8 cellular contexts compared by ENCODE assay signal in genomic region chr1:156661932-156662587, GRCh38. TPM values are rescaled to one million over a fixed set of nuclear protein-coding genes. Genes with fewer than 3 reads are reported as not detected.
DNase-seq lines count a peak whose midpoint lies in the region; ATAC-seq and TF ChIP-seq lines count a peak whose summit lies in the region.

No MANE protein-coding gene starts in this region.

- in situ Hi-C loops in GM13977 (cut with MboI; ENCODE audit: low pct_unique_long_range_greater_than_20kb, low sequenced_read_pairs, unreplicated experiment) = no loop called here

- H3K4me3 ChIP-seq in body of pancreas (no peak overlapping the region), mesendoderm (ENCODE audit: low read length) (no peak overlapping the region)

- peak overlapping the region; percentile 65 for H3K18ac ChIP-seq in mesendoderm (ENCODE audit: low read length)

- no peak for TF ChIP-seq POLR2A in body of pancreas (IDR thresholded peaks at IDR 0.05)

- peak overlapping the region; percentile 40 for H3K4ac ChIP-seq in mesendoderm (ENCODE audit: low read depth, low read length)

- no peak overlapping the region for H2BK15ac ChIP-seq in mesendoderm (replicated peaks; ENCODE audit: low read depth)

- peak overlapping the region; percentile 38 for H2BK5ac ChIP-seq in mesendoderm (ENCODE audit: low read length)

- H3K9ac ChIP-seq in mesendoderm (ENCODE audit: low read length) = peak overlapping the region; percentile 15

- H3K27me3 ChIP-seq in body of pancreas (peaks cover 0 to 7% of the 10 kb centered on the region in 2 donors), mesendoderm (ENCODE audit: insufficient read depth, low read length, poor library complexity) (no peaks in the 10 kb centered on the region)

- peak overlapping the region; percentile 11 for H3K23ac ChIP-seq in mesendoderm (ENCODE audit: low read length)

- peaks cover 51 to 54% of the 10 kb centered on the region in 2 donors for H3K4me1 Mint-ChIP-seq in natural killer cell treated with Interleukin-12 subunit alpha and Interleukin-12 subunit beta and Interleukin-15 and Interleukin-18, amount 100 ng/mL, for 72 hours (ENCODE audit: low read depth in 2 of 2)
- H3K4me1 Mint-ChIP-seq in natural killer cell = peaks cover 42 to 52% of the 10 kb centered on the region in 2 donors

- H3K9me3 Mint-ChIP-seq in natural killer cell treated with Interleukin-12 subunit alpha and Interleukin-12 subunit beta and Interleukin-15 and Interleukin-18, amount 100 ng/mL, for 72 hours = no peaks in the 10 kb centered on the region
- no peaks in the 10 kb centered on the region for H3K9me3 Mint-ChIP-seq in natural killer cell

- peak overlapping the region; percentile 33 for H2BK120ac ChIP-seq in mesendoderm (ENCODE audit: low read depth, low read length)

- peak overlapping the region; percentile 38 to 98 for H3K27ac Mint-ChIP-seq in natural killer cell treated with Interleukin-12 subunit alpha and Interleukin-12 subunit beta and Interleukin-15 and Interleukin-18, amount 100 ng/mL, for 72 hours
- peak overlapping the region in 1 of 2 donors; percentile 83 for H3K27ac Mint-ChIP-seq in natural killer cell

- H3K27me3 Mint-ChIP-seq in natural killer cell treated with Interleukin-12 subunit alpha and Interleukin-12 subunit beta and Interleukin-15 and Interleukin-18, amount 100 ng/mL, for 72 hours = peaks cover 0 to 2% of the 10 kb centered on the region in 2 donors
- H3K27me3 Mint-ChIP-seq in natural killer cell (ENCODE audit: low read depth in 2 of 2) = peaks cover 0 to 6% of the 10 kb centered on the region in 2 donors

- H4K8ac ChIP-seq in mesendoderm (ENCODE audit: low read depth, low read length) = no peak overlapping the region

- ATAC-seq in natural killer cell treated with Interleukin-12 subunit alpha and Interleukin-12 subunit beta and Interleukin-15 and Interleukin-18, amount 100 ng/mL, for 72 hours = no peak
- ATAC-seq in natural killer cell (no peak), body of pancreas (no peak), omental fat pad (ENCODE audit: low FRiP score) (no peak), GM18520 (IDR thresholded peaks at IDR 0.05; ENCODE audit: unreplicated experiment) (no peak)

- H3K27ac ChIP-seq in body of pancreas (peak overlapping the region in 3 of 4 donors; percentile 51 to 58 (median 52)), mesendoderm (ENCODE audit: low read depth, low read length) (peak overlapping the region; percentile 92)

- no peaks in the 10 kb centered on the region for H3K79me2 ChIP-seq in mesendoderm (ENCODE audit: control insufficient read depth, insufficient read depth, low read length)

- peak overlapping the region; percentile 5 for H3K4me3 Mint-ChIP-seq in natural killer cell treated with Interleukin-12 subunit alpha and Interleukin-12 subunit beta and Interleukin-15 and Interleukin-18, amount 100 ng/mL, for 72 hours
- H3K4me3 Mint-ChIP-seq in natural killer cell = no peak overlapping the region

- intact Hi-C loops in natural killer cell (cut with micrococcal nuclease) = no loop called here
- intact Hi-C loops in body of pancreas (cut with DNase I) = no loop called here

- H3K9me3 ChIP-seq in body of pancreas = no peaks in the 10 kb centered on the region

- TF ChIP-seq CTCF in natural killer cell (IDR thresholded peaks at IDR 0.05) = no peak
- TF ChIP-seq CTCF in body of pancreas (IDR thresholded peaks at IDR 0.05) = no peak
- TF ChIP-seq CTCF in omental fat pad (IDR thresholded peaks at IDR 0.05) = no peak
- no peak for TF ChIP-seq CTCF in GM13977 (IDR thresholded peaks at IDR 0.05; ENCODE audit: extremely low read depth, insufficient read depth, missing control alignments)

- H3K4me2 ChIP-seq in mesendoderm (ENCODE audit: low read length) = no peak overlapping the region

- 37 to 51% methylated on average over 8 of the region's 8 CpGs for WGBS in body of pancreas, 2 donors
- no CpG with 5 or more reads among the region's 8 CpGs for WGBS in mesendoderm (ENCODE audit: extremely low coverage, insufficient coverage, low lambda C conversion rate)

- H3K4me1 ChIP-seq in body of pancreas (peaks cover 57% of the 10 kb centered on the region), mesendoderm (ENCODE audit: control insufficient read depth, low read depth, low read length) (peaks cover 22% of the 10 kb centered on the region)

- no peaks in the 10 kb centered on the region for H3K79me1 ChIP-seq in mesendoderm (ENCODE audit: low read length)

- no peaks in the 10 kb centered on the region for H3K36me3 Mint-ChIP-seq in natural killer cell treated with Interleukin-12 subunit alpha and Interleukin-12 subunit beta and Interleukin-15 and Interleukin-18, amount 100 ng/mL, for 72 hours
- no peaks in the 10 kb centered on the region for H3K36me3 Mint-ChIP-seq in natural killer cell

- H3K56ac ChIP-seq in mesendoderm (ENCODE audit: low read length) = peak overlapping the region; percentile 75

- no peak for DNase-seq in natural killer cell treated with Interleukin-12 subunit alpha and Interleukin-12 subunit beta and Interleukin-15 and Interleukin-18, amount 100 ng/mL, for 72 hours (ENCODE audit: low spot score)
- DNase-seq in natural killer cell (no peak), body of pancreas (no peak), mesendoderm (peak; percentile 63), omental fat pad (ENCODE audit: low spot score) (no peak), NCI-H748 (lab: John Stamatoyannopoulos, UW; ENCODE audit: unreplicated experiment) (no peak), GM13977 (ENCODE audit: low spot score) (no peak)

- no peak overlapping the region for H4K5ac ChIP-seq in mesendoderm (ENCODE audit: low read length)

- H3K36me3 ChIP-seq in body of pancreas (replicated peaks in 1 of 2; ENCODE audit: insufficient read depth in 1 of 2, low read depth in 2 of 2) (no peaks in the 10 kb centered on the region), mesendoderm (ENCODE audit: control insufficient read depth, insufficient read depth, low read length) (no peaks in the 10 kb centered on the region)

- H2AK5ac ChIP-seq in mesendoderm (ENCODE audit: low read length) = peak overlapping the region; percentile 3

RNA-seq across cellular contexts. Expression of gene NES, which starts 15.1 kb away (rescaled TPM):
- total RNA-seq in natural killer cell treated with Interleukin-12 subunit alpha and Interleukin-12 subunit beta and Interleukin-15 and Interleukin-18, amount 100 ng/mL, for 72 hours = not detected
- not detected for total RNA-seq in natural killer cell
- 10 to 100 TPM in 1 of 2 donors, 1 to 10 TPM in 1; 4.2 to 12.2 TPM for total RNA-seq in body of pancreas
- polyA plus RNA-seq in mesendoderm (2013, experiment 1 of 2) = 77.7 TPM
- 79.9 TPM for polyA plus RNA-seq in mesendoderm (2013, experiment 2 of 2)
- 10 to 100 TPM; 17.4 to 76.4 (median 27.7) TPM for total RNA-seq in omental fat pad

RNA-seq across cellular contexts. Expression of gene BCAN, which starts 20.1 kb away (rescaled TPM):
- total RNA-seq in natural killer cell treated with Interleukin-12 subunit alpha and Interleukin-12 subunit beta and Interleukin-15 and Interleukin-18, amount 100 ng/mL, for 72 hours = under 1 TPM; 0.36 to 0.67 TPM
- total RNA-seq in natural killer cell (under 1 TPM; 0.18 to 0.25 (median 0.19) TPM), body of pancreas (under 1 TPM in 1 of 2 donors, not detected in 1; 0.26 TPM), omental fat pad (not detected)
- polyA plus RNA-seq in mesendoderm (2013, experiment 1 of 2) = 0.88 TPM
- polyA plus RNA-seq in mesendoderm (2013, experiment 2 of 2) = 0.91 TPM

RNA-seq across cellular contexts. Expression of gene HAPLN2, which starts 42.8 kb away (rescaled TPM):
- not detected for total RNA-seq in natural killer cell treated with Interleukin-12 subunit alpha and Interleukin-12 subunit beta and Interleukin-15 and Interleukin-18, amount 100 ng/mL, for 72 hours
- not detected for total RNA-seq in natural killer cell
- total RNA-seq in body of pancreas = not detected
- not detected for polyA plus RNA-seq in mesendoderm (2013, experiment 1 of 2)
- polyA plus RNA-seq in mesendoderm (2013, experiment 2 of 2) = 0.04 TPM
- 1 to 10 TPM in 1 of 4 donors, not detected in 3; 2.8 TPM for total RNA-seq in omental fat pad

RNA-seq across cellular contexts. Expression of gene CRABP2, which starts 43.3 kb away (rescaled TPM):
- total RNA-seq in natural killer cell treated with Interleukin-12 subunit alpha and Interleukin-12 subunit beta and Interleukin-15 and Interleukin-18, amount 100 ng/mL, for 72 hours = 1 to 10 TPM; 2.4 to 4.6 TPM
- total RNA-seq in natural killer cell (1 to 10 TPM; 3.0 to 3.8 (median 3.0) TPM), body of pancreas (1 to 10 TPM in 1 of 2 donors, under 1 TPM in 1; 0.99 to 3.6 TPM), omental fat pad (1 to 10 TPM in 3 of 4 donors, not detected in 1; 4.5 to 8.8 (median 8.8) TPM)
- polyA plus RNA-seq in mesendoderm (2013, experiment 1 of 2) = 52.0 TPM
- polyA plus RNA-seq in mesendoderm (2013, experiment 2 of 2) = 49.6 TPM

Comparison
In these comparisons a context has a peak if more than half of its experiments do, and no peak if none do; other contexts are left out.
1. RNA of gene NES, which starts 15.1 kb away (total RNA-seq): 17.4 to 76.4 TPM in omental fat pad and 4.2 to 12.2 TPM in body of pancreas; not detected in natural killer cell treated with Interleukin-12 subunit alpha and Interleukin-12 subunit beta and Interleukin-15 and Interleukin-18, amount 100 ng/mL, for 72 hours and not detected in natural killer cell; every median in the first group is over 4 times any median in the second.